ENCODE assay signal across 9 cellular contexts in genomic region chr1:2228157-2228594, GRCh38. TPM values are rescaled to one million over a fixed set of nuclear protein-coding genes. Genes with fewer than 3 reads are reported as not detected.
DNase-seq lines count a peak whose midpoint lies in the region; FAIRE-seq and TF ChIP-seq lines count a peak whose summit lies in the region.
"Had no signal": no experiment of that assay in that cellular context is flagged by ENCODE, and none has a peak within 500 bp of the region (broad histone marks: within the 10 kb centered on the region; RNA-seq: fewer than 3 reads in every experiment).

TSS of gene SKI (plus strand) at chr1:2228319. CDS start at chr1:2228767, 448 bp downstream.

- FAIRE-seq in kidney (lab: Jason Lieb, UNC): no peak
- no peak for FAIRE-seq in GM12892 (lab: Jason Lieb, UNC)
- FAIRE-seq: A204.1 had no signal

- no peak for TF ChIP-seq POLR2A in GM12892 (IDR thresholded peaks at IDR 0.05; ENCODE audit: low read depth, low read length)

- H3K9ac ChIP-seq in kidney (ENCODE audit: low read length in 2 of 2) (peak within 1 kb of the TSS; percentile 77 to 81), stomach smooth muscle (ENCODE audit: low read length in 2 of 2) (peak within 1 kb of the TSS; percentile 90 to 95)

- DNase-seq in DMS 273 (lab: John Stamatoyannopoulos, UW; ENCODE audit: unreplicated experiment) (peak; percentile 67), DMS 273 treated with DMSO at 0.1 percent for 48 hours (lab: John Stamatoyannopoulos, UW) (no peak), astrocyte of the spinal cord (ENCODE audit: low read depth, low spot score) (no peak), kidney (no peak), GM12892 (ENCODE audit: insufficient read length) (no peak), NCI-H345 treated with DMSO at 0.1 percent for 48 hours (lab: John Stamatoyannopoulos, UW; ENCODE audit: unreplicated experiment) (no peak), retina (no peak)

- H3K9me3 ChIP-seq in kidney (ENCODE audit: control insufficient read depth in 1 of 2, low read length in 2 of 2) (no peaks in the 10 kb centered on the region), stomach smooth muscle (ENCODE audit: control insufficient read depth in 2 of 2, low read length in 2 of 2) (no peaks in the 10 kb centered on the region)

- H3K36me3 ChIP-seq in kidney (ENCODE audit: control insufficient read depth in 1 of 2, insufficient read depth in 2 of 2, low read length in 2 of 2) (no peaks in the 10 kb centered on the region), stomach smooth muscle (ENCODE audit: control insufficient read depth in 2 of 2, insufficient read depth in 2 of 2, low read length in 2 of 2) (no peaks in the 10 kb centered on the region)

- H3K27ac ChIP-seq in kidney (ENCODE audit: low read depth in 2 of 2, low read length in 2 of 2): peak within 1 kb of the TSS; percentile 98 to 99
- H3K27ac ChIP-seq in stomach smooth muscle (ENCODE audit: low read length): peak within 1 kb of the TSS; percentile 87

- peak within 1 kb of the TSS; percentile 88 for H3K4me3 ChIP-seq in astrocyte of the spinal cord (ENCODE audit: low read depth, low read length)
- peak within 1 kb of the TSS; percentile 75 to 83 for H3K4me3 ChIP-seq in kidney (ENCODE audit: low read length in 2 of 2)
- peak within 1 kb of the TSS; percentile 81 to 86 for H3K4me3 ChIP-seq in stomach smooth muscle (ENCODE audit: low read length in 2 of 2)

- peaks cover 14 to 37% of the 10 kb centered on the region in 2 donors for H3K4me1 ChIP-seq in kidney (ENCODE audit: control insufficient read depth in 1 of 2, insufficient read depth in 1 of 2, low read depth in 1 of 2, low read length in 2 of 2)
- H3K4me1 ChIP-seq in stomach smooth muscle (ENCODE audit: control insufficient read depth, insufficient read depth, low read length): peaks cover 42% of the 10 kb centered on the region

- TF ChIP-seq CTCF in astrocyte of the spinal cord (IDR thresholded peaks at IDR 0.05; ENCODE audit: low read depth, low read length) (no peak), kidney (IDR thresholded peaks at IDR 0.05; ENCODE audit: borderline replicate concordance, extremely low read depth, insufficient read depth) (no peak)

- intact Hi-C loops in kidney (cut with DNase I): no loop called here

- no peaks in the 10 kb centered on the region for H3K27me3 ChIP-seq in stomach smooth muscle (ENCODE audit: control insufficient read depth in 1 of 2, insufficient read depth in 2 of 2, low read length in 2 of 2)

- in situ Hi-C loops in astrocyte of the spinal cord (cut with HindIII; ENCODE audit: low sequenced_read_pairs): no loop called here

RNA-seq across cellular contexts. Expression of gene SKI, which starts in this region (rescaled TPM):
- total RNA-seq in kidney: 78.6 TPM
- polyA plus RNA-seq in kidney (ENCODE audit: insufficient read depth, low read depth, low replicate concordance): 9.2 TPM
- polyA plus RNA-seq in GM12892 (2012; ENCODE audit: missing spikeins): 2.0 TPM
